Comparison of ENCODE assay signal across 1 cellular context in the genomic region with DNA sequence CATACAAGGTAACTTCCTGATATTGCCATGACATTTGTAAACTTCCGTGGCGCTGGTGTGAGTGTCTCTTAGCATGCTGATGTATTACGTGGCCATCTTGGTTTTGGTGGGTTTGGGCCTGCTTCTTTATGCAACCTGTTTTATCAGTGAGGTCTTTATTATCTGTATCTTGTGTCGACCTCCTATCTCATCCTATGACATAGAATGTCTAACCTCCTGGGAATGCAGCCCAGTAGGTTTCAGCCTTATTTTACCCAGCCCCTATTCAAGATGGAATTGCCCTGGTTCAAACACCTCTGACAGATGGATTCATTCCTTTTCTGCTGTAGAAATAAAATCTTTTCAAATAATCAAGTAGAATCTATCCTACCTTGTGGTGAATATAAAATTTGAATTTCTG.
A peak's percentile ranks its signal among the peaks of the same experiment; 100 is the strongest.
TF ChIP-seq lines count a peak whose summit lies in the region.

No MANE protein-coding gene starts in this region.

TF ChIP-seq in K562, 482 proteins besides CTCF, POLR2A, EP300 and RAD21 (continued from another document and continues in another):
- no peak for TF ChIP-seq HNRNPK (IDR thresholded peaks at IDR 0.05; ENCODE audit: low read depth, low read length, poor library complexity, severe bottlenecking)
- no peak for TF ChIP-seq RHOXF2B (CRISPR knock-in tag; conservative IDR thresholded peaks at IDR 0.05)
- TF ChIP-seq ZBTB11 (CRISPR knock-in tag; IDR thresholded peaks at IDR 0.05), result 0 out of 6 replicates have a peak, but pooled peaks of 1 of the 3 experiments have one; percentile 36
- TF ChIP-seq SLC30A9 (CRISPR knock-in tag; IDR thresholded peaks at IDR 0.05), result no peak
- TF ChIP-seq ZNF699 (CRISPR knock-in tag; IDR thresholded peaks at IDR 0.05; ENCODE audit: insufficient replicate concordance), result no peak
- no peak for TF ChIP-seq SOX6 (IDR thresholded peaks at IDR 0.05)
- TF ChIP-seq MEF2D (tag; conservative IDR thresholded peaks at IDR 0.05; ENCODE audit: low read depth), result 0 out of 2 replicates have a peak, but pooled peaks have one; percentile 29
- TF ChIP-seq LARP7 (IDR thresholded peaks at IDR 0.05), result no peak
- no peak for TF ChIP-seq HDAC6 (IDR thresholded peaks at IDR 0.05; ENCODE audit: low read depth, low read length)
- TF ChIP-seq RBM25 (IDR thresholded peaks at IDR 0.05; ENCODE audit: low read depth, low read length, severe bottlenecking), result no peak
- TF ChIP-seq, protein P1, sequence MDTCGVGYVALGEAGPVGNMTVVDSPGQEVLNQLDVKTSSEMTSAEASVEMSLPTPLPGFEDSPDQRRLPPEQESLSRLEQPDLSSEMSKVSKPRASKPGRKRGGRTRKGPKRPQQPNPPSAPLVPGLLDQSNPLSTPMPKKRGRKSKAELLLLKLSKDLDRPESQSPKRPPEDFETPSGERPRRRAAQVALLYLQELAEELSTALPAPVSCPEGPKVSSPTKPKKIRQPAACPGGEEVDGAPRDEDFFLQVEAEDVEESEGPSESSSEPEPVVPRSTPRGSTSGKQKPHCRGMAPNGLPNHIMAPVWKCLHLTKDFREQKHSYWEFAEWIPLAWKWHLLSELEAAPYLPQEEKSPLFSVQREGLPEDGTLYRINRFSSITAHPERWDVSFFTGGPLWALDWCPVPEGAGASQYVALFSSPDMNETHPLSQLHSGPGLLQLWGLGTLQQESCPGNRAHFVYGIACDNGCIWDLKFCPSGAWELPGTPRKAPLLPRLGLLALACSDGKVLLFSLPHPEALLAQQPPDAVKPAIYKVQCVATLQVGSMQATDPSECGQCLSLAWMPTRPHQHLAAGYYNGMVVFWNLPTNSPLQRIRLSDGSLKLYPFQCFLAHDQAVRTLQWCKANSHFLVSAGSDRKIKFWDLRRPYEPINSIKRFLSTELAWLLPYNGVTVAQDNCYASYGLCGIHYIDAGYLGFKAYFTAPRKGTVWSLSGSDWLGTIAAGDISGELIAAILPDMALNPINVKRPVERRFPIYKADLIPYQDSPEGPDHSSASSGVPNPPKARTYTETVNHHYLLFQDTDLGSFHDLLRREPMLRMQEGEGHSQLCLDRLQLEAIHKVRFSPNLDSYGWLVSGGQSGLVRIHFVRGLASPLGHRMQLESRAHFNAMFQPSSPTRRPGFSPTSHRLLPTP (IDR thresholded peaks at IDR 0.05; ENCODE audit: borderline replicate concordance, extremely low read depth, insufficient read length), result no peak
- 0 out of 2 replicates have a peak, but pooled peaks have one; percentile 19 for TF ChIP-seq ZNF75A (CRISPR knock-in tag; IDR thresholded peaks at IDR 0.05)
- TF ChIP-seq BRCA1 (IDR thresholded peaks at IDR 0.05), result no peak
- no peak for TF ChIP-seq BRCA1 (CRISPR knock-in tag; IDR thresholded peaks at IDR 0.05)
- TF ChIP-seq ZNF184 (CRISPR knock-in tag; IDR thresholded peaks at IDR 0.05), result no peak
- TF ChIP-seq, protein P2, sequence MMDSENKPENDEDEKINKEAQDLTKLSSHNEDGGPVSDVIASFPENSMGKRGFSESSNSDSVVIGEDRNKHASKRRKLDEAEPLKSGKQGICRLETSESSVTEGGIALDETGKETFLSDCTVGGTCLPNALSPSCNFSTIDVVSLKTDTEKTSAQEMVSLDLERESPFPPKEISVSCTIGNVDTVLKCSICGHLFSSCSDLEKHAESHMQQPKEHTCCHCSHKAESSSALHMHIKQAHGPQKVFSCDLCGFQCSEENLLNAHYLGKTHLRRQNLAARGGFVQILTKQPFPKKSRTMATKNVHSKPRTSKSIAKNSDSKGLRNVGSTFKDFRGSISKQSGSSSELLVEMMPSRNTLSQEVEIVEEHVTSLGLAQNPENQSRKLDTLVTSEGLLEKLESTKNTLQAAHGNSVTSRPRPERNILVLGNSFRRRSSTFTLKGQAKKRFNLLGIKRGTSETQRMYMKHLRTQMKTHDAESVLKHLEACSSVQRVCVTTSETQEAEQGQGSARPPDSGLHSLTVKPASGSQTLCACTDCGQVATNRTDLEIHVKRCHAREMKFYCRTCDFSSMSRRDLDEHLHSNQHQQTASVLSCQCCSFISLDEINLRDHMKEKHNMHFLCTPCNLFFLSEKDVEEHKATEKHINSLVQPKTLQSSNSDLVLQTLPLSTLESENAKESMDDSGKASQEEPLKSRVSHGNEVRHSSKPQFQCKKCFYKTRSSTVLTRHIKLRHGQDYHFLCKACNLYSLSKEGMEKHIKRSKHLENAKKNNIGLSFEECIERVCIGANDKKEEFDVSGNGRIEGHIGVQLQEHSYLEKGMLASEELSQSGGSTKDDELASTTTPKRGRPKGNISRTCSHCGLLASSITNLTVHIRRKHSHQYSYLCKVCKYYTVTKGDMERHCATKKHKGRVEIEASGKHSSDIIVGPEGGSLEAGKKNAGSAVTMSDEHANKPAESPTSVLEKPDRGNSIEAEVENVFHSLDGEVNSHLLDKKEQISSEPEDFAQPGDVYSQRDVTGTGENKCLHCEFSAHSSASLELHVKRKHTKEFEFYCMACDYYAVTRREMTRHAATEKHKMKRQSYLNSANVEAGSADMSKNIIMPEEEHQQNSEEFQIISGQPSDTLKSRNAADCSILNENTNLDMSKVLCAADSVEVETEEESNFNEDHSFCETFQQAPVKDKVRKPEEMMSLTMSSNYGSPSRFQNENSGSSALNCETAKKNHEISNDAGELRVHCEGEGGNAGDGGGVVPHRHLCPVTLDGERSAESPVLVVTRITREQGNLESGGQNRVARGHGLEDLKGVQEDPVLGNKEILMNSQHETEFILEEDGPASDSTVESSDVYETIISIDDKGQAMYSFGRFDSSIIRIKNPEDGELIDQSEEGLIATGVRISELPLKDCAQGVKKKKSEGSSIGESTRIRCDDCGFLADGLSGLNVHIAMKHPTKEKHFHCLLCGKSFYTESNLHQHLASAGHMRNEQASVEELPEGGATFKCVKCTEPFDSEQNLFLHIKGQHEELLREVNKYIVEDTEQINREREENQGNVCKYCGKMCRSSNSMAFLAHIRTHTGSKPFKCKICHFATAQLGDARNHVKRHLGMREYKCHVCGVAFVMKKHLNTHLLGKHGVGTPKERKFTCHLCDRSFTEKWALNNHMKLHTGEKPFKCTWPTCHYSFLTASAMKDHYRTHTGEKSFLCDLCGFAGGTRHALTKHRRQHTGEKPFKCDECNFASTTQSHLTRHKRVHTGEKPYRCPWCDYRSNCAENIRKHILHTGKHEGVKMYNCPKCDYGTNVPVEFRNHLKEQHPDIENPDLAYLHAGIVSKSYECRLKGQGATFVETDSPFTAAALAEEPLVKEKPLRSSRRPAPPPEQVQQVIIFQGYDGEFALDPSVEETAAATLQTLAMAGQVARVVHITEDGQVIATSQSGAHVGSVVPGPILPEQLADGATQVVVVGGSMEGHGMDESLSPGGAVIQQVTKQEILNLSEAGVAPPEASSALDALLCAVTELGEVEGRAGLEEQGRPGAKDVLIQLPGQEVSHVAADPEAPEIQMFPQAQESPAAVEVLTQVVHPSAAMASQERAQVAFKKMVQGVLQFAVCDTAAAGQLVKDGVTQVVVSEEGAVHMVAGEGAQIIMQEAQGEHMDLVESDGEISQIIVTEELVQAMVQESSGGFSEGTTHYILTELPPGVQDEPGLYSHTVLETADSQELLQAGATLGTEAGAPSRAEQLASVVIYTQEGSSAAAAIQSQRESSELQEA (IDR thresholded peaks at IDR 0.05; ENCODE audit: low read depth), result no peak
- TF ChIP-seq, protein P3, sequence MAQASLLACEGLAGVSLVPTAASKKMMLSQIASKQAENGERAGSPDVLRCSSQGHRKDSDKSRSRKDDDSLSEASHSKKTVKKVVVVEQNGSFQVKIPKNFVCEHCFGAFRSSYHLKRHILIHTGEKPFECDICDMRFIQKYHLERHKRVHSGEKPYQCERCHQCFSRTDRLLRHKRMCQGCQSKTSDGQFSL (CRISPR knock-in tag; IDR thresholded peaks at IDR 0.05), result no peak
- TF ChIP-seq, protein P3 (tag; IDR thresholded peaks at IDR 0.05), result peak in 1 of 2 experiments; percentile 63; a peak in 1 of 4 replicates
- TF ChIP-seq BDP1 (IDR thresholded peaks at IDR 0.05; ENCODE audit: insufficient read depth, insufficient read length), result no peak
- TF ChIP-seq, protein P4, sequence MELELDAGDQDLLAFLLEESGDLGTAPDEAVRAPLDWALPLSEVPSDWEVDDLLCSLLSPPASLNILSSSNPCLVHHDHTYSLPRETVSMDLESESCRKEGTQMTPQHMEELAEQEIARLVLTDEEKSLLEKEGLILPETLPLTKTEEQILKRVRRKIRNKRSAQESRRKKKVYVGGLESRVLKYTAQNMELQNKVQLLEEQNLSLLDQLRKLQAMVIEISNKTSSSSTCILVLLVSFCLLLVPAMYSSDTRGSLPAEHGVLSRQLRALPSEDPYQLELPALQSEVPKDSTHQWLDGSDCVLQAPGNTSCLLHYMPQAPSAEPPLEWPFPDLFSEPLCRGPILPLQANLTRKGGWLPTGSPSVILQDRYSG (tag; conservative IDR thresholded peaks at IDR 0.05; ENCODE audit: low read depth), result 0 out of 2 replicates have a peak, but pooled peaks have one; percentile 41
- TF ChIP-seq PCBP1 (IDR thresholded peaks at IDR 0.05; ENCODE audit: low read depth, low read length, poor library complexity, severe bottlenecking), result no peak
- TF ChIP-seq NR1H2 (CRISPR knock-in tag; IDR thresholded peaks at IDR 0.05), result no peak
- no peak for TF ChIP-seq ZBTB1 (CRISPR knock-in tag; IDR thresholded peaks at IDR 0.05; ENCODE audit: borderline replicate concordance, low read depth)
- 0 out of 2 replicates have a peak, but pooled peaks have one; percentile 44 for TF ChIP-seq ZNF41 (CRISPR knock-in tag; conservative IDR thresholded peaks at IDR 0.05)
- 0 out of 2 replicates have a peak, but pooled peaks have one; percentile 34 for TF ChIP-seq CXXC5 (CRISPR knock-in tag; IDR thresholded peaks at IDR 0.05)
- TF ChIP-seq ARNT (IDR thresholded peaks at IDR 0.05), result no peak
- TF ChIP-seq E4F1 (CRISPR knock-in tag; IDR thresholded peaks at IDR 0.05; ENCODE audit: borderline replicate concordance), result no peak
- TF ChIP-seq E2F6 (IDR thresholded peaks at IDR 0.05; ENCODE audit: borderline replicate concordance in 1 of 2, extremely low read depth in 1 of 2, insufficient read depth in 1 of 2, insufficient read length in 1 of 2, low read depth in 1 of 2, low read length in 1 of 2, poor library complexity in 1 of 2, severe bottlenecking in 1 of 2), result no peak
- no peak for TF ChIP-seq SMARCB1 (IDR thresholded peaks at IDR 0.05; ENCODE audit: insufficient read length, low read depth)
- no peak for TF ChIP-seq POLR2AphosphoS5 (IDR thresholded peaks at IDR 0.05; ENCODE audit: control insufficient read depth, insufficient read depth, low read depth, low read length)
- 0 out of 2 replicates have a peak, but pooled peaks have one; percentile 45 for TF ChIP-seq KLF6 (CRISPR knock-in tag; IDR thresholded peaks at IDR 0.05; ENCODE audit: borderline replicate concordance)
- no peak for TF ChIP-seq NR3C1 (CRISPR knock-in tag; IDR thresholded peaks at IDR 0.05)
- no peak for TF ChIP-seq TFAM (CRISPR knock-in tag; conservative IDR thresholded peaks at IDR 0.05)
- no peak for TF ChIP-seq SAFB (IDR thresholded peaks at IDR 0.05; ENCODE audit: borderline replicate concordance, low read depth, low read length)
- no peak for TF ChIP-seq NRF1 (conservative IDR thresholded peaks at IDR 0.05 in 1 of 2, IDR thresholded peaks at IDR 0.05 in 1 of 2)
- TF ChIP-seq GTF2A2 (tag; IDR thresholded peaks at IDR 0.05), result peak; percentile 67; the same call in 1 of the 2 replicates
